Comparison of ENCODE assay signal across 23 cellular contexts in the genomic region with DNA sequence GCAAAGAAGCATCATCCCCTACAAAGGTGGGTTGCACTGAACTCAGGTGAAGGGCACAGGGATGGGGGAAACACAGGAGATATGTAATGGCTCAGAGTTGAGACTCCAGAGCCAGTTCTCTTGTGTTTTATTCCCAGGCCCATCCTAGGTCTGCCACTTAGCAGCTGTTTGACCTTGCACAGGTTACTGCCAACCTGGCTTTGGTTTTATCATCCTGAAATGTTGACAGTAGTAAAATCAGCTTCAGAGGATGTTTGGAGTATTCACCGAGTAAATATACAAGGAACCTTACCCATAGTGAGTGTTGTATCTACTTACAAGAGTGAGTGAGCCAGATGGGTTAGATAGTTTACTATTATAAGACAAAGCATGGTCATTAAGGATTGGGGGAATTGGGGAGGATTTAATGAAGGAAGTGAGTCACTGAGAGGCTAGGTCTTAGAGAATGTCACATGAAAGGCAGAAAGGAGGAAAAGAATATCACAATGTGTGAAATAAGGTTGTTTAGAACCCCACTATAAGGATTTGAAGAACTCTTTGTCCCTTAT.
DNase-seq lines count a peak whose midpoint lies in the region; ATAC-seq and TF ChIP-seq lines count a peak whose summit lies in the region.
"Had no signal": no experiment of that assay in that cellular context is flagged by ENCODE, and none has a peak within 500 bp of the region (broad histone marks: within the 10 kb centered on the region; RNA-seq: fewer than 3 reads in every experiment).

No MANE protein-coding gene starts in this region.

- H3K4me3 Mint-ChIP-seq in CD4-positive, alpha-beta T cell = no peak overlapping the region
- H3K4me3 Mint-ChIP-seq: activated B cell treated with CpG ODN at 0.5 μM for 24 hours; activated CD8-positive, alpha-beta memory T cell treated with anti-CD3 and anti-CD28 coated beads, Interleukin-2, amount 10 ng/mL, durations not matched to agents 7 days and 5 days; B cell; neural progenitor cell; stimulated activated memory B cell treated with anti-CD40 and anti-IgM and Interleukin-4, amounts not matched to agents 10 μg/mL and 1 μg/mL and 100 μg/mL, for 72 hours had no signal

- peaks cover 4% of the 10 kb centered on the region for H3K36me3 ChIP-seq in H7 (replicated peaks; ENCODE audit: control insufficient read depth, insufficient read depth, low read length)
- H3K36me3 ChIP-seq: breast epithelium had no signal

- no peaks in the 10 kb centered on the region for H3K9me3 ChIP-seq in CD4-positive, alpha-beta T cell (ENCODE audit: control insufficient read depth, low read length)
- H3K9me3 ChIP-seq: breast epithelium, transverse colon had no signal

- H3K9me3 Mint-ChIP-seq in CD4-positive, alpha-beta T cell = no peaks in the 10 kb centered on the region
- H3K9me3 Mint-ChIP-seq: activated B cell treated with CpG ODN at 0.5 μM for 24 hours; stimulated activated memory B cell treated with anti-CD40 and anti-IgM and Interleukin-4, amounts not matched to agents 10 μg/mL and 1 μg/mL and 100 μg/mL, for 72 hours had no signal

- intact Hi-C loops in CD4-positive, alpha-beta T cell (cut with DNase I, micrococcal nuclease) = no loop called here

- peaks cover 81% of the 10 kb centered on the region for H3K36me3 Mint-ChIP-seq in CD4-positive, alpha-beta T cell (ENCODE audit: low read depth)

- H3K4me1 Mint-ChIP-seq in CD4-positive, alpha-beta T cell (ENCODE audit: low read depth) = peaks cover 10% of the 10 kb centered on the region
- H3K4me1 Mint-ChIP-seq: activated B cell treated with CpG ODN at 0.5 μM for 24 hours; stimulated activated memory B cell treated with anti-CD40 and anti-IgM and Interleukin-4, amounts not matched to agents 10 μg/mL and 1 μg/mL and 100 μg/mL, for 72 hours had no signal

- TF ChIP-seq CTCF in CD4-positive, alpha-beta T cell (IDR thresholded peaks at IDR 0.05) = no peak
- TF ChIP-seq CTCF in HFF-Myc (IDR thresholded peaks at IDR 0.05; ENCODE audit: low read depth, low read length, missing control alignments) = no peak

- CTCF ChIA-PET in CD4-positive, alpha-beta T cell (lab: Charles Lee) = no interaction called here

- H3K4me3 ChIP-seq in HFF-Myc (replicated peaks; ENCODE audit: low read depth, low read length) (no peak overlapping the region), H7 (ENCODE audit: insufficient read depth, low read depth, low read length) (no peak overlapping the region)
- H3K4me3 ChIP-seq: breast epithelium, GM12878, lung, neural progenitor cell, transverse colon had no signal

- no peaks in the 10 kb centered on the region for H3K27me3 Mint-ChIP-seq in CD4-positive, alpha-beta T cell
- H3K27me3 Mint-ChIP-seq: activated B cell treated with CpG ODN at 0.5 μM for 24 hours; activated CD8-positive, alpha-beta memory T cell treated with anti-CD3 and anti-CD28 coated beads, Interleukin-2, amount 10 ng/mL, durations not matched to agents 7 days and 5 days; B cell; stimulated activated memory B cell treated with anti-CD40 and anti-IgM and Interleukin-4, amounts not matched to agents 10 μg/mL and 1 μg/mL and 100 μg/mL, for 72 hours had no signal

- DNase-seq in CD4-positive, alpha-beta T cell = no peak
- DNase-seq in HFF-Myc (ENCODE audit: extremely low read depth, low read depth) (peak; percentile 74), amniotic epithelial cell (ENCODE audit: low read depth) (peak; percentile 39), left lobe of liver (ENCODE audit: low spot score) (no peak), H7 (no peak)
- DNase-seq in activated effector memory CD4-positive, alpha-beta T cell treated with anti-CD3 and anti-CD28 coated beads, Interleukin-2, amount 50 U/mL, for 16 hours = no peak
- no peak for DNase-seq in activated CD4-positive, alpha-beta T cell treated with anti-CD3 and anti-CD28 coated beads for 1 hour
- DNase-seq: activated B cell treated with CpG ODN at 0.5 μM for 24 hours; activated CD8-positive, alpha-beta memory T cell treated with anti-CD3 and anti-CD28 coated beads, Interleukin-2, amount 10 ng/mL, durations not matched to agents 7 days and 5 days; activated naive CD4-positive, alpha-beta T cell treated with Interleukin-2 at 50 U/mL for 16 hours; effector CD4-positive, alpha-beta T cell; NCI-H1694; NCI-H526; transverse colon had no signal

- POLR2A ChIA-PET in CD4-positive, alpha-beta T cell (lab: Charles Lee) = interaction anchor here (0.9 kb wide), 1 partner anchor 91 kb away, joined by 3 read pairs; no protein-coding TSS in a partner anchor

- no peaks in the 10 kb centered on the region for H3K27me3 ChIP-seq in CD4-positive, alpha-beta T cell (ENCODE audit: control insufficient read depth, insufficient read depth, low read length)
- H3K27me3 ChIP-seq in H7 (ENCODE audit: control insufficient read depth, insufficient read depth, low read length) = no peaks in the 10 kb centered on the region
- H3K27me3 ChIP-seq: breast epithelium, neural progenitor cell, transverse colon had no signal

- H3K27ac ChIP-seq in CD4-positive, alpha-beta T cell (ENCODE audit: low read depth, low read length) = no peak overlapping the region
- H3K27ac ChIP-seq: breast epithelium, neural progenitor cell, transverse colon had no signal

- peak overlapping the region; percentile 2 for H3K27ac Mint-ChIP-seq in CD4-positive, alpha-beta T cell
- H3K27ac Mint-ChIP-seq: activated B cell treated with CpG ODN at 0.5 μM for 24 hours; activated CD8-positive, alpha-beta memory T cell treated with anti-CD3 and anti-CD28 coated beads, Interleukin-2, amount 10 ng/mL, durations not matched to agents 7 days and 5 days; B cell; neural progenitor cell; stimulated activated memory B cell treated with anti-CD40 and anti-IgM and Interleukin-4, amounts not matched to agents 10 μg/mL and 1 μg/mL and 100 μg/mL, for 72 hours had no signal

- no peak for ATAC-seq in CD4-positive, alpha-beta T cell (ENCODE audit: poor library complexity)
- ATAC-seq in left lobe of liver (peak; percentile 58), HG02759 (IDR thresholded peaks at IDR 0.05; ENCODE audit: unreplicated experiment) (no peak)
- ATAC-seq: activated CD8-positive, alpha-beta memory T cell treated with anti-CD3 and anti-CD28 coated beads, Interleukin-2, amount 10 ng/mL, durations not matched to agents 7 days and 5 days; GM12878; Panc1; sciatic nerve; stimulated activated memory B cell treated with anti-CD40 and anti-IgM and Interleukin-4, amounts not matched to agents 10 μg/mL and 1 μg/mL and 100 μg/mL, for 72 hours had no signal

Comparison
In these comparisons a context has a peak if more than half of its experiments do, and no peak if none do; other contexts are left out.
1. DNase-seq: peak in HFF-Myc (single experiment) and amniotic epithelial cell (single experiment); none in CD4-positive, alpha-beta T cell (0 of 10), left lobe of liver (single experiment), H7 (single experiment), activated effector memory CD4-positive, alpha-beta T cell treated with anti-CD3 and anti-CD28 coated beads, Interleukin-2, amount 50 U/mL, for 16 hours (single experiment) and activated CD4-positive, alpha-beta T cell treated with anti-CD3 and anti-CD28 coated beads for 1 hour (single experiment).